In the genomic region with DNA sequence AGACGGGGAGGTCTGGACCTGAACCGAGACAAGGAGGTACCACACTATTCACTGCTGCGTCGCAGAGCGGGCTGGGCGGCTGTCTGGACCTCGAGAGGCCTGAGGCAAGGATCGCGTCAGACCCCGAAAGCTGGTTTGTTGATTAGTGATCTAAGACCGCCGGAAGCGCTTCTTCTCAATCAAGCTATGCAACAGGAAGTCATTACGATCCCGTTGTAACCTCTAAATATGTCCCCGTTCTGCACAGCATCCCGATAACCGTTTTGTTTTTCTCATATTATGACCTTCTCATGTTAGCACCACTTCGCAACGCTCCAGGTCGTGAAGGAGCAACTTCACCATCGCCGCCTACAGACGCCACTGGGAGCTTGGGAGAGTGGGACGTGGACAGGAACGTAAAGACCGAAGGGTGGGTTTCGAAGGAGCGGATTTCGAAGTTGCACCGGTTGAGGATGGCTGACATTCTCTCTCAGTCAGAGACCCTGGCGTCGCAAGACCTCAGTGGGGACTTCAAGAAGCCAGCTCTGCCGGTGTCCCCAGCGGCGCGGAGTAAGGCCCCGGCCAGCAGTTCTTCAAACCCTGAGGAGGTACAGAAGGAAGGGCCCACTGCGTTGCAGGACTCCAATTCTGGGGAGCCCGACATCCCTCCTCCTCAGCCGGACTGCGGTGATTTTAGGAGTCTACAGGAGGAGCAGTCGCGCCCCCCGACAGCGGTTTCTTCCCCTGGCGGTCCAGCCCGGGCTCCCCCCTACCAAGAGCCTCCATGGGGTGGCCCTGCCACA, we compare ENCODE assay signal across 1 cellular context.
TF ChIP-seq lines count a peak whose summit lies in the region.

A gene with protein sequence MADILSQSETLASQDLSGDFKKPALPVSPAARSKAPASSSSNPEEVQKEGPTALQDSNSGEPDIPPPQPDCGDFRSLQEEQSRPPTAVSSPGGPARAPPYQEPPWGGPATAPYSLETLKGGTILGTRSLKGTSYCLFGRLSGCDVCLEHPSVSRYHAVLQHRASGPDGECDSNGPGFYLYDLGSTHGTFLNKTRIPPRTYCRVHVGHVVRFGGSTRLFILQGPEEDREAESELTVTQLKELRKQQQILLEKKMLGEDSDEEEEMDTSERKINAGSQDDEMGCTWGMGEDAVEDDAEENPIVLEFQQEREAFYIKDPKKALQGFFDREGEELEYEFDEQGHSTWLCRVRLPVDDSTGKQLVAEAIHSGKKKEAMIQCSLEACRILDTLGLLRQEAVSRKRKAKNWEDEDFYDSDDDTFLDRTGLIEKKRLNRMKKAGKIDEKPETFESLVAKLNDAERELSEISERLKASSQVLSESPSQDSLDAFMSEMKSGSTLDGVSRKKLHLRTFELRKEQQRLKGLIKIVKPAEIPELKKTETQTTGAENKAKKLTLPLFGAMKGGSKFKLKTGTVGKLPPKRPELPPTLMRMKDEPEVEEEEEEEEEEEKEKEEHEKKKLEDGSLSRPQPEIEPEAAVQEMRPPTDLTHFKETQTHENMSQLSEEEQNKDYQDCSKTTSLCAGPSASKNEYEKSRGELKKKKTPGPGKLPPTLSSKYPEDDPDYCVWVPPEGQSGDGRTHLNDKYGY (plus strand): TSS at position 427 of the 782 bp plus-strand sequence. CDS start 26 bp downstream, at position 453.
A gene with protein sequence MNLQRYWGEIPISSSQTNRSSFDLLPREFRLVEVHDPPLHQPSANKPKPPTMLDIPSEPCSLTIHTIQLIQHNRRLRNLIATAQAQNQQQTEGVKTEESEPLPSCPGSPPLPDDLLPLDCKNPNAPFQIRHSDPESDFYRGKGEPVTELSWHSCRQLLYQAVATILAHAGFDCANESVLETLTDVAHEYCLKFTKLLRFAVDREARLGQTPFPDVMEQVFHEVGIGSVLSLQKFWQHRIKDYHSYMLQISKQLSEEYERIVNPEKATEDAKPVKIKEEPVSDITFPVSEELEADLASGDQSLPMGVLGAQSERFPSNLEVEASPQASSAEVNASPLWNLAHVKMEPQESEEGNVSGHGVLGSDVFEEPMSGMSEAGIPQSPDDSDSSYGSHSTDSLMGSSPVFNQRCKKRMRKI (minus strand): TSS at position 152 of the 782 bp plus-strand sequence. CDS start 1,422 bp downstream, outside the sequence.

TF ChIP-seq in K562, 482 proteins besides CTCF, POLR2A, EP300 and RAD21 (continued from another document and continues in another):
- TF ChIP-seq, protein P1, sequence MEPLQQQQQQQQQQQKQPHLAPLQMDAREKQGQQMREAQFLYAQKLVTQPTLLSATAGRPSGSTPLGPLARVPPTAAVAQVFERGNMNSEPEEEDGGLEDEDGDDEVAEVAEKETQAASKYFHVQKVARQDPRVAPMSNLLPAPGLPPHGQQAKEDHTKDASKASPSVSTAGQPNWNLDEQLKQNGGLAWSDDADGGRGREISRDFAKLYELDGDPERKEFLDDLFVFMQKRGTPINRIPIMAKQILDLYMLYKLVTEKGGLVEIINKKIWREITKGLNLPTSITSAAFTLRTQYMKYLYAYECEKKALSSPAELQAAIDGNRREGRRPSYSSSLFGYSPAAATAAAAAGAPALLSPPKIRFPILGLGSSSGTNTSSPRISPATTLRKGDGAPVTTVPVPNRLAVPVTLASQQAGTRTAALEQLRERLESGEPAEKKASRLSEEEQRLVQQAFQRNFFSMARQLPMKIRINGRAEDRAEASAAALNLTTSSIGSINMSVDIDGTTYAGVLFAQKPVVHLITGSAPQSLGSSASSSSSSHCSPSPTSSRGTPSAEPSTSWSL (CRISPR knock-in tag; IDR thresholded peaks at IDR 0.05; ENCODE audit: borderline replicate concordance) = no peak
- TF ChIP-seq, protein P2, sequence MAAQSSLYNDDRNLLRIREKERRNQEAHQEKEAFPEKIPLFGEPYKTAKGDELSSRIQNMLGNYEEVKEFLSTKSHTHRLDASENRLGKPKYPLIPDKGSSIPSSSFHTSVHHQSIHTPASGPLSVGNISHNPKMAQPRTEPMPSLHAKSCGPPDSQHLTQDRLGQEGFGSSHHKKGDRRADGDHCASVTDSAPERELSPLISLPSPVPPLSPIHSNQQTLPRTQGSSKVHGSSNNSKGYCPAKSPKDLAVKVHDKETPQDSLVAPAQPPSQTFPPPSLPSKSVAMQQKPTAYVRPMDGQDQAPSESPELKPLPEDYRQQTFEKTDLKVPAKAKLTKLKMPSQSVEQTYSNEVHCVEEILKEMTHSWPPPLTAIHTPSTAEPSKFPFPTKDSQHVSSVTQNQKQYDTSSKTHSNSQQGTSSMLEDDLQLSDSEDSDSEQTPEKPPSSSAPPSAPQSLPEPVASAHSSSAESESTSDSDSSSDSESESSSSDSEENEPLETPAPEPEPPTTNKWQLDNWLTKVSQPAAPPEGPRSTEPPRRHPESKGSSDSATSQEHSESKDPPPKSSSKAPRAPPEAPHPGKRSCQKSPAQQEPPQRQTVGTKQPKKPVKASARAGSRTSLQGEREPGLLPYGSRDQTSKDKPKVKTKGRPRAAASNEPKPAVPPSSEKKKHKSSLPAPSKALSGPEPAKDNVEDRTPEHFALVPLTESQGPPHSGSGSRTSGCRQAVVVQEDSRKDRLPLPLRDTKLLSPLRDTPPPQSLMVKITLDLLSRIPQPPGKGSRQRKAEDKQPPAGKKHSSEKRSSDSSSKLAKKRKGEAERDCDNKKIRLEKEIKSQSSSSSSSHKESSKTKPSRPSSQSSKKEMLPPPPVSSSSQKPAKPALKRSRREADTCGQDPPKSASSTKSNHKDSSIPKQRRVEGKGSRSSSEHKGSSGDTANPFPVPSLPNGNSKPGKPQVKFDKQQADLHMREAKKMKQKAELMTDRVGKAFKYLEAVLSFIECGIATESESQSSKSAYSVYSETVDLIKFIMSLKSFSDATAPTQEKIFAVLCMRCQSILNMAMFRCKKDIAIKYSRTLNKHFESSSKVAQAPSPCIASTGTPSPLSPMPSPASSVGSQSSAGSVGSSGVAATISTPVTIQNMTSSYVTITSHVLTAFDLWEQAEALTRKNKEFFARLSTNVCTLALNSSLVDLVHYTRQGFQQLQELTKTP (IDR thresholded peaks at IDR 0.05; ENCODE audit: low read depth in 1 of 2, partially characterized antibody in 2 of 2) = peak; percentile 71 to 98
- no peak for TF ChIP-seq ZKSCAN3 (CRISPR knock-in tag; IDR thresholded peaks at IDR 0.05)
- TF ChIP-seq, protein P3, sequence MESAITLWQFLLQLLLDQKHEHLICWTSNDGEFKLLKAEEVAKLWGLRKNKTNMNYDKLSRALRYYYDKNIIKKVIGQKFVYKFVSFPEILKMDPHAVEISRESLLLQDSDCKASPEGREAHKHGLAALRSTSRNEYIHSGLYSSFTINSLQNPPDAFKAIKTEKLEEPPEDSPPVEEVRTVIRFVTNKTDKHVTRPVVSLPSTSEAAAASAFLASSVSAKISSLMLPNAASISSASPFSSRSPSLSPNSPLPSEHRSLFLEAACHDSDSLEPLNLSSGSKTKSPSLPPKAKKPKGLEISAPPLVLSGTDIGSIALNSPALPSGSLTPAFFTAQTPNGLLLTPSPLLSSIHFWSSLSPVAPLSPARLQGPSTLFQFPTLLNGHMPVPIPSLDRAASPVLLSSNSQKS (CRISPR knock-in tag; IDR thresholded peaks at IDR 0.05) = no peak
- TF ChIP-seq ZNF707 (CRISPR knock-in tag; conservative IDR thresholded peaks at IDR 0.05) = no peak
- no peak for TF ChIP-seq RBM14 (IDR thresholded peaks at IDR 0.05; ENCODE audit: borderline replicate concordance, insufficient read depth, low read depth, low read length)
- TF ChIP-seq, protein P4, sequence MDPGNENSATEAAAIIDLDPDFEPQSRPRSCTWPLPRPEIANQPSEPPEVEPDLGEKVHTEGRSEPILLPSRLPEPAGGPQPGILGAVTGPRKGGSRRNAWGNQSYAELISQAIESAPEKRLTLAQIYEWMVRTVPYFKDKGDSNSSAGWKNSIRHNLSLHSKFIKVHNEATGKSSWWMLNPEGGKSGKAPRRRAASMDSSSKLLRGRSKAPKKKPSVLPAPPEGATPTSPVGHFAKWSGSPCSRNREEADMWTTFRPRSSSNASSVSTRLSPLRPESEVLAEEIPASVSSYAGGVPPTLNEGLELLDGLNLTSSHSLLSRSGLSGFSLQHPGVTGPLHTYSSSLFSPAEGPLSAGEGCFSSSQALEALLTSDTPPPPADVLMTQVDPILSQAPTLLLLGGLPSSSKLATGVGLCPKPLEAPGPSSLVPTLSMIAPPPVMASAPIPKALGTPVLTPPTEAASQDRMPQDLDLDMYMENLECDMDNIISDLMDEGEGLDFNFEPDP (CRISPR knock-in tag; IDR thresholded peaks at IDR 0.05) = no peak
- TF ChIP-seq EWSR1 (IDR thresholded peaks at IDR 0.05; ENCODE audit: borderline replicate concordance, low read depth, partially characterized antibody) = no peak
- peak; percentile 94 for TF ChIP-seq NR2C2 (CRISPR knock-in tag; IDR thresholded peaks at IDR 0.05)
- TF ChIP-seq NR2C2 (tag; IDR thresholded peaks at IDR 0.05) = peak; percentile 99
- no peak for TF ChIP-seq POLR3A (IDR thresholded peaks at IDR 0.05; ENCODE audit: borderline replicate concordance, extremely low read depth, insufficient read depth, insufficient read length)
- TF ChIP-seq STAT5A (IDR thresholded peaks at IDR 0.05; ENCODE audit: borderline replicate concordance, low read length) = no peak; the same call in 1 of the 2 replicates
- TF ChIP-seq CBFB (CRISPR knock-in tag; IDR thresholded peaks at IDR 0.05) = no peak; the same call in 1 of the 2 replicates
- TF ChIP-seq RBFOX2 (IDR thresholded peaks at IDR 0.05; ENCODE audit: low read depth, low read length) = peak; percentile 86
- TF ChIP-seq ZNF79 (CRISPR knock-in tag; IDR thresholded peaks at IDR 0.05; ENCODE audit: low read depth) = no peak
- no peak for TF ChIP-seq ZNF282 (CRISPR knock-in tag; IDR thresholded peaks at IDR 0.05)
- peak; percentile 96 for TF ChIP-seq BRD9 (IDR thresholded peaks at IDR 0.05; ENCODE audit: low read depth, partially characterized antibody)
- TF ChIP-seq ZNF23 (CRISPR knock-in tag; IDR thresholded peaks at IDR 0.05) = no peak
- TF ChIP-seq, protein P5, sequence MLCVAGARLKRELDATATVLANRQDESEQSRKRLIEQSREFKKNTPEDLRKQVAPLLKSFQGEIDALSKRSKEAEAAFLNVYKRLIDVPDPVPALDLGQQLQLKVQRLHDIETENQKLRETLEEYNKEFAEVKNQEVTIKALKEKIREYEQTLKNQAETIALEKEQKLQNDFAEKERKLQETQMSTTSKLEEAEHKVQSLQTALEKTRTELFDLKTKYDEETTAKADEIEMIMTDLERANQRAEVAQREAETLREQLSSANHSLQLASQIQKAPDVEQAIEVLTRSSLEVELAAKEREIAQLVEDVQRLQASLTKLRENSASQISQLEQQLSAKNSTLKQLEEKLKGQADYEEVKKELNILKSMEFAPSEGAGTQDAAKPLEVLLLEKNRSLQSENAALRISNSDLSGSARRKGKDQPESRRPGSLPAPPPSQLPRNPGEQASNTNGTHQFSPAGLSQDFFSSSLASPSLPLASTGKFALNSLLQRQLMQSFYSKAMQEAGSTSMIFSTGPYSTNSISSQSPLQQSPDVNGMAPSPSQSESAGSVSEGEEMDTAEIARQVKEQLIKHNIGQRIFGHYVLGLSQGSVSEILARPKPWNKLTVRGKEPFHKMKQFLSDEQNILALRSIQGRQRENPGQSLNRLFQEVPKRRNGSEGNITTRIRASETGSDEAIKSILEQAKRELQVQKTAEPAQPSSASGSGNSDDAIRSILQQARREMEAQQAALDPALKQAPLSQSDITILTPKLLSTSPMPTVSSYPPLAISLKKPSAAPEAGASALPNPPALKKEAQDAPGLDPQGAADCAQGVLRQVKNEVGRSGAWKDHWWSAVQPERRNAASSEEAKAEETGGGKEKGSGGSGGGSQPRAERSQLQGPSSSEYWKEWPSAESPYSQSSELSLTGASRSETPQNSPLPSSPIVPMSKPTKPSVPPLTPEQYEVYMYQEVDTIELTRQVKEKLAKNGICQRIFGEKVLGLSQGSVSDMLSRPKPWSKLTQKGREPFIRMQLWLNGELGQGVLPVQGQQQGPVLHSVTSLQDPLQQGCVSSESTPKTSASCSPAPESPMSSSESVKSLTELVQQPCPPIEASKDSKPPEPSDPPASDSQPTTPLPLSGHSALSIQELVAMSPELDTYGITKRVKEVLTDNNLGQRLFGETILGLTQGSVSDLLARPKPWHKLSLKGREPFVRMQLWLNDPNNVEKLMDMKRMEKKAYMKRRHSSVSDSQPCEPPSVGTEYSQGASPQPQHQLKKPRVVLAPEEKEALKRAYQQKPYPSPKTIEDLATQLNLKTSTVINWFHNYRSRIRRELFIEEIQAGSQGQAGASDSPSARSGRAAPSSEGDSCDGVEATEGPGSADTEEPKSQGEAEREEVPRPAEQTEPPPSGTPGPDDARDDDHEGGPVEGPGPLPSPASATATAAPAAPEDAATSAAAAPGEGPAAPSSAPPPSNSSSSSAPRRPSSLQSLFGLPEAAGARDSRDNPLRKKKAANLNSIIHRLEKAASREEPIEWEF (CRISPR knock-in tag; IDR thresholded peaks at IDR 0.05) = no peak
- no peak for TF ChIP-seq IFI16 (CRISPR knock-in tag; IDR thresholded peaks at IDR 0.05)
- TF ChIP-seq RFX7 (CRISPR knock-in tag; IDR thresholded peaks at IDR 0.05) = no peak
- TF ChIP-seq SRSF1 (IDR thresholded peaks at IDR 0.05; ENCODE audit: low read depth, low read length) = no peak
- TF ChIP-seq, protein P6, sequence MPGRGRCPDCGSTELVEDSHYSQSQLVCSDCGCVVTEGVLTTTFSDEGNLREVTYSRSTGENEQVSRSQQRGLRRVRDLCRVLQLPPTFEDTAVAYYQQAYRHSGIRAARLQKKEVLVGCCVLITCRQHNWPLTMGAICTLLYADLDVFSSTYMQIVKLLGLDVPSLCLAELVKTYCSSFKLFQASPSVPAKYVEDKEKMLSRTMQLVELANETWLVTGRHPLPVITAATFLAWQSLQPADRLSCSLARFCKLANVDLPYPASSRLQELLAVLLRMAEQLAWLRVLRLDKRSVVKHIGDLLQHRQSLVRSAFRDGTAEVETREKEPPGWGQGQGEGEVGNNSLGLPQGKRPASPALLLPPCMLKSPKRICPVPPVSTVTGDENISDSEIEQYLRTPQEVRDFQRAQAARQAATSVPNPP (IDR thresholded peaks at IDR 0.05; ENCODE audit: borderline replicate concordance, insufficient read depth, insufficient read length) = no peak
- peak; percentile 98 for TF ChIP-seq GABPB1 (CRISPR knock-in tag; IDR thresholded peaks at IDR 0.05)
- TF ChIP-seq, protein P7, sequence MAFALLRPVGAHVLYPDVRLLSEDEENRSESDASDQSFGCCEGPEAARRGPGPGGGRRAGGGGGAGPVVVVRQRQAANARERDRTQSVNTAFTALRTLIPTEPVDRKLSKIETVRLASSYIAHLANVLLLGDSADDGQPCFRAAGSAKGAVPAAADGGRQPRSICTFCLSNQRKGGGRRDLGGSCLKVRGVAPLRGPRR (CRISPR knock-in tag; IDR thresholded peaks at IDR 0.05) = no peak
- TF ChIP-seq, protein P8, sequence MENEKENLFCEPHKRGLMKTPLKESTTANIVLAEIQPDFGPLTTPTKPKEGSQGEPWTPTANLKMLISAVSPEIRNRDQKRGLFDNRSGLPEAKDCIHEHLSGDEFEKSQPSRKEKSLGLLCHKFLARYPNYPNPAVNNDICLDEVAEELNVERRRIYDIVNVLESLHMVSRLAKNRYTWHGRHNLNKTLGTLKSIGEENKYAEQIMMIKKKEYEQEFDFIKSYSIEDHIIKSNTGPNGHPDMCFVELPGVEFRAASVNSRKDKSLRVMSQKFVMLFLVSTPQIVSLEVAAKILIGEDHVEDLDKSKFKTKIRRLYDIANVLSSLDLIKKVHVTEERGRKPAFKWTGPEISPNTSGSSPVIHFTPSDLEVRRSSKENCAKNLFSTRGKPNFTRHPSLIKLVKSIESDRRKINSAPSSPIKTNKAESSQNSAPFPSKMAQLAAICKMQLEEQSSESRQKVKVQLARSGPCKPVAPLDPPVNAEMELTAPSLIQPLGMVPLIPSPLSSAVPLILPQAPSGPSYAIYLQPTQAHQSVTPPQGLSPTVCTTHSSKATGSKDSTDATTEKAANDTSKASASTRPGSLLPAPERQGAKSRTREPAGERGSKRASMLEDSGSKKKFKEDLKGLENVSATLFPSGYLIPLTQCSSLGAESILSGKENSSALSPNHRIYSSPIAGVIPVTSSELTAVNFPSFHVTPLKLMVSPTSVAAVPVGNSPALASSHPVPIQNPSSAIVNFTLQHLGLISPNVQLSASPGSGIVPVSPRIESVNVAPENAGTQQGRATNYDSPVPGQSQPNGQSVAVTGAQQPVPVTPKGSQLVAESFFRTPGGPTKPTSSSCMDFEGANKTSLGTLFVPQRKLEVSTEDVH (IDR thresholded peaks at IDR 0.05; ENCODE audit: low read depth, partially characterized antibody) = peak; percentile 94
- TF ChIP-seq MBD2 (IDR thresholded peaks at IDR 0.05; ENCODE audit: borderline replicate concordance, low read depth) = peak; percentile 14
- no peak for TF ChIP-seq CCAR2 (IDR thresholded peaks at IDR 0.05; ENCODE audit: low read depth, low read length)
